Comparison of ENCODE assay signal across 1 cellular context in the genomic region with DNA sequence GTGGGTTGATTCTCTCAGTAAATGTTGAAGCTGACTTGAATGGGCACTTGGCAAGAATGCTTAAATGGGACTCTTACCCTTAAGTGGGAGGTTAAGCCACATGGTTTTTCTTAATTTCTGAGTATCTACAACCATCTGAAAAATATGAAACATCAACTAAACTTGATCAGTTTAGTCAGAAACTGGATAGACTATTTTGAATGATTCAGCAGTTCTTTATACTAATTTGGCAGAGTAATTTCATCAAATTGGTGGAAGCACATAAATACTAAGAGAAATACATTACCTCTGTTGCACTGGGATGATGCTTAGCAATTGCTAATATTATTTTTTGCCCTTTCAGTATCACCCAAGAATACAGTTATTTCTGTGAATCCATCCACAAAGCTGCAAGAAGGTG.
TF ChIP-seq lines count a peak whose summit lies in the region.

No MANE protein-coding gene starts in this region.

TF ChIP-seq in HepG2, 621 proteins besides CTCF, POLR2A, EP300 and RAD21 (continued from another document):
- TF ChIP-seq, protein P1, sequence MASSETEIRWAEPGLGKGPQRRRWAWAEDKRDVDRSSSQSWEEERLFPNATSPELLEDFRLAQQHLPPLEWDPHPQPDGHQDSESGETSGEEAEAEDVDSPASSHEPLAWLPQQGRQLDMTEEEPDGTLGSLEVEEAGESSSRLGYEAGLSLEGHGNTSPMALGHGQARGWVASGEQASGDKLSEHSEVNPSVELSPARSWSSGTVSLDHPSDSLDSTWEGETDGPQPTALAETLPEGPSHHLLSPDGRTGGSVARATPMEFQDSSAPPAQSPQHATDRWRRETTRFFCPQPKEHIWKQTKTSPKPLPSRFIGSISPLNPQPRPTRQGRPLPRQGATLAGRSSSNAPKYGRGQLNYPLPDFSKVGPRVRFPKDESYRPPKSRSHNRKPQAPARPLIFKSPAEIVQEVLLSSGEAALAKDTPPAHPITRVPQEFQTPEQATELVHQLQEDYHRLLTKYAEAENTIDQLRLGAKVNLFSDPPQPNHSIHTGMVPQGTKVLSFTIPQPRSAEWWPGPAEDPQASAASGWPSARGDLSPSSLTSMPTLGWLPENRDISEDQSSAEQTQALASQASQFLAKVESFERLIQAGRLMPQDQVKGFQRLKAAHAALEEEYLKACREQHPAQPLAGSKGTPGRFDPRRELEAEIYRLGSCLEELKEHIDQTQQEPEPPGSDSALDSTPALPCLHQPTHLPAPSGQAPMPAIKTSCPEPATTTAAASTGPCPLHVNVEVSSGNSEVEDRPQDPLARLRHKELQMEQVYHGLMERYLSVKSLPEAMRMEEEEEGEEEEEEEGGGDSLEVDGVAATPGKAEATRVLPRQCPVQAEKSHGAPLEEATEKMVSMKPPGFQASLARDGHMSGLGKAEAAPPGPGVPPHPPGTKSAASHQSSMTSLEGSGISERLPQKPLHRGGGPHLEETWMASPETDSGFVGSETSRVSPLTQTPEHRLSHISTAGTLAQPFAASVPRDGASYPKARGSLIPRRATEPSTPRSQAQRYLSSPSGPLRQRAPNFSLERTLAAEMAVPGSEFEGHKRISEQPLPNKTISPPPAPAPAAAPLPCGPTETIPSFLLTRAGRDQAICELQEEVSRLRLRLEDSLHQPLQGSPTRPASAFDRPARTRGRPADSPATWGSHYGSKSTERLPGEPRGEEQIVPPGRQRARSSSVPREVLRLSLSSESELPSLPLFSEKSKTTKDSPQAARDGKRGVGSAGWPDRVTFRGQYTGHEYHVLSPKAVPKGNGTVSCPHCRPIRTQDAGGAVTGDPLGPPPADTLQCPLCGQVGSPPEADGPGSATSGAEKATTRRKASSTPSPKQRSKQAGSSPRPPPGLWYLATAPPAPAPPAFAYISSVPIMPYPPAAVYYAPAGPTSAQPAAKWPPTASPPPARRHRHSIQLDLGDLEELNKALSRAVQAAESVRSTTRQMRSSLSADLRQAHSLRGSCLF (CRISPR knock-in tag; IDR thresholded peaks at IDR 0.05; ENCODE audit: borderline replicate concordance) = no peak
